In genomic region chr3:141941093-141941492, GRCh38 we compare ENCODE assay signal across 13 cellular contexts.
DNase-seq lines count a peak whose midpoint lies in the region; ATAC-seq, FAIRE-seq and TF ChIP-seq lines count a peak whose summit lies in the region.
"Had no signal": no experiment of that assay in that cellular context is flagged by ENCODE, and none has a peak within 500 bp of the region (broad histone marks: within the 10 kb centered on the region; RNA-seq: fewer than 3 reads in every experiment).

No MANE protein-coding gene starts in this region.

- ATAC-seq in activated T-cell treated with anti-CD3 and anti-CD28 coated beads, Interleukin-2, amount 50 U/mL, for 72 hours (replicated peaks in 1 of 2), result no peak
- no peak for ATAC-seq in K562
- peak; percentile 77 for ATAC-seq in left colon
- ATAC-seq in GM19035 (IDR thresholded peaks at IDR 0.05; ENCODE audit: unreplicated experiment), result no peak

- TF ChIP-seq RAD21 in K562 (CRISPR knock-in tag; conservative IDR thresholded peaks at IDR 0.05 in 1 of 2, IDR thresholded peaks at IDR 0.05 in 1 of 2), result no peak

- H3K4me3 Mint-ChIP-seq in activated T-cell treated with anti-CD3 and anti-CD28 coated beads, Interleukin-2, amount 50 U/mL, for 72 hours, result no peak overlapping the region
- no peak overlapping the region for H3K4me3 Mint-ChIP-seq in activated T-cell treated with anti-CD3 and anti-CD28 coated beads, Interleukin-2, amount 50 U/mL, for 24 hours
- H3K4me3 Mint-ChIP-seq: activated naive CD8-positive, alpha-beta T cell treated with anti-CD3 and anti-CD28 coated beads for 36 hours; stimulated activated effector memory CD8-positive, alpha-beta T cell treated with anti-CD3 and anti-CD28 coated beads, Interleukin-12 subunit alpha, Interleukin-12 subunit beta, amount 100 ng/mL, for 72 hours had no signal

- in situ Hi-C loops in K562 (cut with MboI), result no loop called here

- POLR2A ChIA-PET in K562 (lab: Yijun Ruan, JAX), result interaction anchor here (0.7 to 1.2 kb wide), 3 partner anchors 14 to 1677 kb away, joined by 3 read pairs; no protein-coding TSS in a partner anchor

- H3K79me2 ChIP-seq in K562 (ENCODE audit: control insufficient read depth, insufficient read depth, low read length), result no peaks in the 10 kb centered on the region

- no peaks in the 10 kb centered on the region for H3K9me3 Mint-ChIP-seq in activated T-cell treated with anti-CD3 and anti-CD28 coated beads, Interleukin-2, amount 50 U/mL, for 72 hours
- H3K9me3 Mint-ChIP-seq in activated T-cell treated with anti-CD3 and anti-CD28 coated beads, Interleukin-2, amount 50 U/mL, for 24 hours, result no peaks in the 10 kb centered on the region
- H3K9me3 Mint-ChIP-seq: activated naive CD8-positive, alpha-beta T cell treated with anti-CD3 and anti-CD28 coated beads for 36 hours; stimulated activated effector memory CD8-positive, alpha-beta T cell treated with anti-CD3 and anti-CD28 coated beads, Interleukin-12 subunit alpha, Interleukin-12 subunit beta, amount 100 ng/mL, for 72 hours had no signal

- no peak for TF ChIP-seq EP300 in K562 (IDR thresholded peaks at IDR 0.05; ENCODE audit: low read length)

- DNase-seq in activated T-cell treated with anti-CD3 and anti-CD28 coated beads, Interleukin-2, amount 50 U/mL, for 72 hours, result no peak
- DNase-seq in activated T-cell treated with anti-CD3 and anti-CD28 coated beads, Interleukin-2, amount 50 U/mL, for 24 hours, result no peak
- no peak for DNase-seq in K562 (ENCODE audit: extremely low read depth in 1 of 4, low spot score in 3 of 4)
- peak; percentile 51 to 73 for DNase-seq in left colon
- DNase-seq in germinal center (ENCODE audit: low spot score), result no peak
- DNase-seq in activated CD4-positive, CD25-positive, alpha-beta regulatory T cell treated with anti-CD3 and anti-CD28 coated beads, Interleukin-2, amount 50 U/mL, for 72 hours, result no peak
- DNase-seq: GM23248 had no signal

- H3K27ac ChIP-seq in K562 (ENCODE audit: extremely low read depth, low read depth, low read length), result no peak overlapping the region
- peak overlapping the region; percentile 33 for H3K27ac ChIP-seq in urinary bladder (ENCODE audit: low read depth)
- H3K27ac ChIP-seq: right lobe of liver, vagina had no signal

- BruUV-seq in K562 (replicated peaks; lab: Mats Ljungman, UMichigan), result no TSS peak

- no peaks in the 10 kb centered on the region for H3K36me3 ChIP-seq in K562 (ENCODE audit: control insufficient read depth, insufficient read depth, low read length)
- H3K36me3 ChIP-seq in urinary bladder (ENCODE audit: insufficient read depth), result no peaks in the 10 kb centered on the region
- H3K36me3 ChIP-seq: right lobe of liver, vagina had no signal

- H3K9ac ChIP-seq in K562 (ENCODE audit: insufficient read depth in 1 of 2, low read depth in 2 of 2, low read length in 2 of 2), result no peak overlapping the region
- H3K9ac ChIP-seq: GM23248 had no signal

- H2AFZ ChIP-seq in K562 (ENCODE audit: low read depth, low read length), result no peak overlapping the region
- H2AFZ ChIP-seq: GM23248 had no signal

- TF ChIP-seq CTCF in K562 (IDR thresholded peaks at IDR 0.05 in 2 of 3, conservative IDR thresholded peaks at IDR 0.05 in 1 of 3; ENCODE audit: insufficient read depth in 2 of 3, low read depth in 1 of 3, low read length in 3 of 3), result no peak

- H3K27me3 ChIP-seq in K562 (ENCODE audit: control insufficient read depth in 2 of 2, insufficient read depth in 2 of 2, low read length in 2 of 2), result no peaks in the 10 kb centered on the region
- H3K27me3 ChIP-seq: right lobe of liver, vagina had no signal

- no peaks in the 10 kb centered on the region for H4K20me1 ChIP-seq in K562 (replicated peaks; ENCODE audit: control insufficient read depth, insufficient read depth, low read length)

- peaks cover 6 to 16% of the 10 kb centered on the region in 2 experiments; a peak in 4 of 5 replicates for H3K4me1 ChIP-seq in K562 (replicated peaks in 1 of 2; ENCODE audit: control insufficient read depth in 2 of 2, insufficient read depth in 2 of 2, low read length in 2 of 2)
- H3K4me1 ChIP-seq in urinary bladder (ENCODE audit: insufficient read depth), result no peaks in the 10 kb centered on the region
- H3K4me1 ChIP-seq: right lobe of liver had no signal

- CTCF ChIA-PET in K562 (lab: Yijun Ruan, JAX; ENCODE audit: low intra/inter-chr PET ratio), result interaction anchor here (0.7 kb wide), 1 partner anchor 377 kb away, joined by 3 read pairs; no protein-coding TSS in a partner anchor

- peaks cover 25% of the 10 kb centered on the region for H3K4me1 Mint-ChIP-seq in activated T-cell treated with anti-CD3 and anti-CD28 coated beads, Interleukin-2, amount 50 U/mL, for 72 hours (ENCODE audit: low read depth)
- peaks cover 20% of the 10 kb centered on the region for H3K4me1 Mint-ChIP-seq in activated T-cell treated with anti-CD3 and anti-CD28 coated beads, Interleukin-2, amount 50 U/mL, for 24 hours (ENCODE audit: low read depth)

- no peaks in the 10 kb centered on the region for H3K9me1 ChIP-seq in K562 (ENCODE audit: control insufficient read depth, insufficient read depth, low read length)

- peak overlapping the region; percentile 27 for H3K27ac Mint-ChIP-seq in activated T-cell treated with anti-CD3 and anti-CD28 coated beads, Interleukin-2, amount 50 U/mL, for 72 hours
- no peak overlapping the region for H3K27ac Mint-ChIP-seq in activated T-cell treated with anti-CD3 and anti-CD28 coated beads, Interleukin-2, amount 50 U/mL, for 24 hours
- H3K27ac Mint-ChIP-seq: stimulated activated effector memory CD8-positive, alpha-beta T cell treated with anti-CD3 and anti-CD28 coated beads, Interleukin-12 subunit alpha, Interleukin-12 subunit beta, amount 100 ng/mL, for 72 hours had no signal

- H3K4me3 ChIP-seq in K562, result no peak overlapping the region
- no peak overlapping the region for H3K4me3 ChIP-seq in urinary bladder (ENCODE audit: low read depth, low read length)
- H3K4me3 ChIP-seq: GM23248, right lobe of liver, vagina had no signal

- intact Hi-C loops in K562 (cut with micrococcal nuclease) (no loop called here), left colon (cut with DNase I, micrococcal nuclease) (no loop called here)

- no peak overlapping the region for H3K4me2 ChIP-seq in K562 (ENCODE audit: insufficient read depth, low read length)

- H3K27me3 Mint-ChIP-seq in activated T-cell treated with anti-CD3 and anti-CD28 coated beads, Interleukin-2, amount 50 U/mL, for 72 hours (ENCODE audit: low read depth), result no peaks in the 10 kb centered on the region
- H3K27me3 Mint-ChIP-seq in activated T-cell treated with anti-CD3 and anti-CD28 coated beads, Interleukin-2, amount 50 U/mL, for 24 hours, result no peaks in the 10 kb centered on the region
- H3K27me3 Mint-ChIP-seq: activated naive CD8-positive, alpha-beta T cell treated with anti-CD3 and anti-CD28 coated beads for 36 hours had no signal

- WGBS in K562 (ENCODE audit: insufficient coverage, low coverage, missing lambda C conversion rate), result 44% methylated on average over 8 of the region's 8 CpGs
- WGBS in urinary bladder, result 50% methylated on average over 8 of the region's 8 CpGs

- H3K9me3 ChIP-seq in K562 (replicated peaks; ENCODE audit: control insufficient read depth, insufficient read depth, low read depth, low read length), result no peaks in the 10 kb centered on the region
- H3K9me3 ChIP-seq: right lobe of liver, vagina had no signal

- no peak for TF ChIP-seq POLR2A in K562 (conservative IDR thresholded peaks at IDR 0.05)

- no peaks in the 10 kb centered on the region for H3K36me3 Mint-ChIP-seq in activated T-cell treated with anti-CD3 and anti-CD28 coated beads, Interleukin-2, amount 50 U/mL, for 72 hours (ENCODE audit: insufficient read depth in 2 of 2)
- H3K36me3 Mint-ChIP-seq in activated T-cell treated with anti-CD3 and anti-CD28 coated beads, Interleukin-2, amount 50 U/mL, for 24 hours (ENCODE audit: low read depth), result no peaks in the 10 kb centered on the region
- H3K36me3 Mint-ChIP-seq: activated naive CD8-positive, alpha-beta T cell treated with anti-CD3 and anti-CD28 coated beads for 36 hours had no signal

- no peak for FAIRE-seq in K562 (lab: Jason Lieb, UNC)

TF ChIP-seq in K562, 482 proteins besides CTCF, POLR2A, EP300 and RAD21 (continues in another document):
- TF ChIP-seq MYC (IDR thresholded peaks at IDR 0.05; ENCODE audit: low read depth, low read length), result no peak
- no peak for TF ChIP-seq MYC (CRISPR knock-in tag; IDR thresholded peaks at IDR 0.05; ENCODE audit: borderline replicate concordance, low read depth)
- TF ChIP-seq CCNT2 (IDR thresholded peaks at IDR 0.05; ENCODE audit: borderline replicate concordance, extremely low read depth, insufficient read length, low read depth, low read length), result no peak

Comparison
In these comparisons a context has a peak if more than half of its experiments do, and no peak if none do; other contexts are left out.
1. DNase-seq: peak in left colon (2 of 2); none in activated T-cell treated with anti-CD3 and anti-CD28 coated beads, Interleukin-2, amount 50 U/mL, for 72 hours (0 of 2), activated T-cell treated with anti-CD3 and anti-CD28 coated beads, Interleukin-2, amount 50 U/mL, for 24 hours (single experiment), K562 (0 of 4), germinal center (single experiment) and activated CD4-positive, CD25-positive, alpha-beta regulatory T cell treated with anti-CD3 and anti-CD28 coated beads, Interleukin-2, amount 50 U/mL, for 72 hours (single experiment).